In the genomic region with DNA sequence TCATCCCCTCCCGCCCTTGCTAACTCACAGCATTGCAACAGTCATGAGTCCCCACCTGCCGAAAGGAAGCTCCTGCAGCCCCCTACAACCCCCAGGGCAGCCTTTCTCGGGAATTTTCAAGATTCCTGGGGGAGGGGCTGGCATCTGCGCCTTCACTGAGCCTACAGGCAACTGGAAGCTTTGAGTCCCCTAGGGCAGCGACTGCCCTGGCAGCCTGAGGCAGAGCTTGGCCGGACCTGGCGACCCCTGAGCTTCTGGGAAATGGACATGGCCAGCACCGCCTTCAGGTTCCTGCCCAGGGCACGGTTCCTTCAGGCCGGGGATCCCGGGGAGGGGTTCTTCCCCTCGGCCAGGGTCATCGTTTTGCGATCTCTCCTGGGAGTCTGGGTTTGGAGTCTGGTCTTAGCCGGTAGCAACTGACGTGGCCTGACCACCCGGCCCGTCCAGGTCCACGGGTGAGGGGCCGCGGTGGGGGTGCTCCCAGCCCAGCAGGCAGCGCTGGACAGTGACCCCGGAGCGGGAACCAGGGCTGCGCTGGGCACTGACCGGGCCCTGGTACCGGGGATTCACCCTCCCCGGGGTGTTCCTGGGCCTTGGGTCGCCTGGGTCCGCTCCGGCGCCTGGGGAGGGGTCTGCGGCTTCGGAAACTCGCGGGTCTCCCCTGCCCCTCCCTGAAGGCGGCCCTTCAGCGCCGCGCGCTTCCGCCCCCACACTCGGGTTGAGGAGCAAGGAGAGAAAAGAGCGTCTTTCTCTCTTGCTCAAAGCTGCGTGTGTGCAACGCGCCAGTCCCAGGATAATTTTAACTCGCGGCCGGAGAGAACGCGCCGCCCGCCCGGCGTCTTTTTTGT, we compare ENCODE assay signal across 8 cellular contexts. TPM values are rescaled to one million over a fixed set of nuclear protein-coding genes. Genes with fewer than 3 reads are reported as not detected.
DNase-seq lines count a peak whose midpoint lies in the region; ATAC-seq and TF ChIP-seq lines count a peak whose summit lies in the region.
"Had no signal": no experiment of that assay in that cellular context is flagged by ENCODE, and none has a peak within 500 bp of the region (broad histone marks: within the 10 kb centered on the region; RNA-seq: fewer than 3 reads in every experiment).

No MANE protein-coding gene starts in this region.

- TF ChIP-seq CTCF in Calu3 (IDR thresholded peaks at IDR 0.05; ENCODE audit: unreplicated experiment) (no peak), esophagus muscularis mucosa (IDR thresholded peaks at IDR 0.05) (no peak), progenitor cell of endocrine pancreas (IDR thresholded peaks at IDR 0.05; ENCODE audit: unreplicated experiment) (no peak)

- H3K9me3 Mint-ChIP-seq in Calu3 (ENCODE audit: low read depth, unreplicated experiment) (no peaks in the 10 kb centered on the region), progenitor cell of endocrine pancreas (ENCODE audit: low read depth) (no peaks in the 10 kb centered on the region)

- DNase-seq in Calu3: no peak
- peak; percentile 34 for DNase-seq in M059J (ENCODE audit: low read depth)
- no peak for DNase-seq in esophagus muscularis mucosa (ENCODE audit: extremely low spot score)
- DNase-seq in progenitor cell of endocrine pancreas (ENCODE audit: low spot score, unreplicated experiment): no peak
- DNase-seq in NCI-H524 treated with DMSO at 0.1 percent for 48 hours (lab: John Stamatoyannopoulos, UW): no peak
- DNase-seq in activated gamma-delta T cell (lab: John Stamatoyannopoulos, UW): no peak

- H3K4me1 Mint-ChIP-seq in Calu3 (ENCODE audit: low read depth, unreplicated experiment) (peaks cover 17% of the 10 kb centered on the region), progenitor cell of endocrine pancreas (ENCODE audit: low read depth) (peaks cover 8% of the 10 kb centered on the region)

- TF ChIP-seq EP300 in esophagus muscularis mucosa (IDR thresholded peaks at IDR 0.05): no peak

- BruUV-seq in Calu3 (replicated peaks; lab: Mats Ljungman, UMichigan): no TSS peak

- no peak overlapping the region for H3K27ac Mint-ChIP-seq in Calu3 (ENCODE audit: unreplicated experiment)
- H3K27ac Mint-ChIP-seq in progenitor cell of endocrine pancreas: no peak overlapping the region

- H3K27me3 Mint-ChIP-seq in Calu3 (ENCODE audit: unreplicated experiment): peaks cover 23% of the 10 kb centered on the region
- peaks cover 11% of the 10 kb centered on the region for H3K27me3 Mint-ChIP-seq in progenitor cell of endocrine pancreas

- WGBS in esophagus muscularis mucosa: 26% methylated on average over 7 of the region's 56 CpGs

- no peaks in the 10 kb centered on the region for H3K9me3 ChIP-seq in esophagus muscularis mucosa

- ATAC-seq in GM21360 (IDR thresholded peaks at IDR 0.05; ENCODE audit: unreplicated experiment): no peak

- H3K4me3 Mint-ChIP-seq in Calu3 (ENCODE audit: low read depth, unreplicated experiment) (peak overlapping the region; percentile 44), progenitor cell of endocrine pancreas (ENCODE audit: low read depth) (peak overlapping the region; percentile 68)

- peaks cover 44 to 63% (median 58%) of the 10 kb centered on the region in 4 donors for H3K4me1 ChIP-seq in esophagus muscularis mucosa

- no peak for TF ChIP-seq POLR2A in esophagus muscularis mucosa (IDR thresholded peaks at IDR 0.05; ENCODE audit: low read depth)

- peak overlapping the region; percentile 44 to 59 (median 48) for H3K4me3 ChIP-seq in esophagus muscularis mucosa

- H3K27me3 ChIP-seq in esophagus muscularis mucosa: peaks cover 4 to 68% (median 34%) of the 10 kb centered on the region in 4 donors

- CTCF ChIA-PET in Calu3 (lab: Charles Lee): interaction anchor here (0.7 to 2.1 kb wide), 6 partner anchors 8 to 22 kb away, joined by 3 to 5 read pairs (median 4); a partner anchor contains a TSS

- H3K36me3 ChIP-seq in esophagus muscularis mucosa: peaks cover 17 to 30% (median 28%) of the 10 kb centered on the region in 4 donors

- H3K27ac ChIP-seq in esophagus muscularis mucosa (replicated peaks in 1 of 4): peak overlapping the region; percentile 50 to 71 (median 64)
- H3K27ac ChIP-seq: epithelial cell of prostate had no signal

- intact Hi-C loops in Calu3 (cut with micrococcal nuclease; ENCODE audit: unreplicated experiment): no loop called here
- intact Hi-C loops in esophagus muscularis mucosa (cut with DNase I): no loop called here

- H3K36me3 Mint-ChIP-seq in Calu3 (ENCODE audit: insufficient read depth, unreplicated experiment) (peaks cover 40% of the 10 kb centered on the region), progenitor cell of endocrine pancreas (ENCODE audit: insufficient read depth) (peaks cover 1% of the 10 kb centered on the region)

RNA-seq across cellular contexts. Expression of a gene that starts 0.6 kb away (rescaled TPM):
- total RNA-seq in Calu3 (2022): 2.7 TPM in 2 replicates
- total RNA-seq in M059J (2014; rRNA removed; shearing (Covaris generic)): 0.17 TPM in 1 of 2 replicates, not detected in the other
- 10 to 100 TPM; 13.4 to 22.9 (median 18.4) TPM for total RNA-seq in esophagus muscularis mucosa
- total RNA-seq in progenitor cell of endocrine pancreas: 81.5 and 84.3 TPM in 2 replicates

RNA-seq across cellular contexts. Expression of a gene that starts 11.6 kb away (rescaled TPM):
- total RNA-seq in Calu3 (2022) (80.1 and 98.2 TPM in 2 replicates), esophagus muscularis mucosa (10 to 100 TPM; 46.1 to 84.5 (median 62.7) TPM), progenitor cell of endocrine pancreas (29.6 and 31.0 TPM in 2 replicates)
- total RNA-seq in M059J (2014; rRNA removed; shearing (Covaris generic)): 62.0 and 117 TPM in 2 replicates

RNA-seq across cellular contexts. Expression of a gene that starts 20.0 kb away (rescaled TPM):
- 28.9 and 31.8 TPM in 2 replicates for total RNA-seq in Calu3 (2022)
- 56.4 and 65.9 TPM in 2 replicates for total RNA-seq in M059J (2014; rRNA removed; shearing (Covaris generic))
- total RNA-seq in esophagus muscularis mucosa: 10 to 100 TPM in 2 of 4 donors, 1 to 10 TPM in 2; 7.6 to 16.7 (median 10.3) TPM
- total RNA-seq in progenitor cell of endocrine pancreas: 12.4 and 13.8 TPM in 2 replicates

RNA-seq across cellular contexts. Expression of a gene that starts 45.4 kb away (rescaled TPM):
- total RNA-seq in Calu3 (2022): 18.9 and 22.3 TPM in 2 replicates
- total RNA-seq in M059J (2014; rRNA removed; shearing (Covaris generic)): 13.8 and 19.1 TPM in 2 replicates
- 10 to 100 TPM; 12.3 to 29.7 (median 18.8) TPM for total RNA-seq in esophagus muscularis mucosa
- 7.7 and 7.9 TPM in 2 replicates for total RNA-seq in progenitor cell of endocrine pancreas
